18 cellular contexts compared by ENCODE assay signal in genomic region chr5:78696637-78697036, GRCh38. TPM values are rescaled to one million over a fixed set of nuclear protein-coding genes. Genes with fewer than 3 reads are reported as not detected.
DNase-seq lines count a peak whose midpoint lies in the region; ATAC-seq and TF ChIP-seq lines count a peak whose summit lies in the region.
"Had no signal": no experiment of that assay in that cellular context is flagged by ENCODE, and none has a peak within 500 bp of the region (broad histone marks: within the 10 kb centered on the region; RNA-seq: fewer than 3 reads in every experiment).

No MANE protein-coding gene starts in this region.

- intact Hi-C loops in Calu3 (cut with micrococcal nuclease; ENCODE audit: unreplicated experiment) = no loop called here
- intact Hi-C loops in IMR-90 (cut with micrococcal nuclease) = no loop called here

- H3K9me1 ChIP-seq in IMR-90 (ENCODE audit: insufficient read depth, low read length) = peaks cover 9% of the 10 kb centered on the region; the same call in 1 of the 2 replicates

- no peaks in the 10 kb centered on the region for H3K79me2 ChIP-seq in GM23248 (ENCODE audit: insufficient read depth)

- H4K5ac ChIP-seq in IMR-90 (ENCODE audit: low read depth, low read length) = no peak overlapping the region

- BruUV-seq in Calu3 (replicated peaks; lab: Mats Ljungman, UMichigan) (no TSS peak), IMR-90 (replicated peaks; lab: Mats Ljungman, UMichigan) (no TSS peak)

- H4K20me1 ChIP-seq in IMR-90 (ENCODE audit: insufficient read depth, low read length) (no peaks in the 10 kb centered on the region), GM23248 (ENCODE audit: insufficient read depth) (no peaks in the 10 kb centered on the region)

- DNase-seq in Calu3 (no peak), IMR-90 (no peak), amniotic epithelial cell (ENCODE audit: low read depth) (peak; percentile 18), fibroblast of the aortic adventitia (ENCODE audit: low read depth) (peak; percentile 42), GM23248 (no peak), GM13976 (ENCODE audit: low spot score) (no peak)
- no peak for DNase-seq in activated naive CD4-positive, alpha-beta T cell treated with anti-CD3 and anti-CD28 coated beads, Interleukin-2, amount 50 U/mL, for 16 hours
- DNase-seq in activated naive CD8-positive, alpha-beta T cell treated with anti-CD3 and anti-CD28 coated beads, Interleukin-2, amount 50 U/mL, for 24 hours = no peak
- DNase-seq: CD4-positive, alpha-beta memory T cell; HFFc6; MG63; NCI-H1048; NCI-H1436; NCI-H1930; NCI-H446; NCI-H526 treated with DMSO at 0.1 percent for 48 hours; NK-92 treated with Interleukin-12 subunit alpha and Interleukin-12 subunit beta, amount 100 ng/mL, for 24 hours; SHP77 treated with DMSO at 0.1 percent for 48 hours had no signal

- H3K9me2 ChIP-seq in GM23248 (ENCODE audit: insufficient read depth) = no peaks in the 10 kb centered on the region

- H3K4me3 ChIP-seq in IMR-90 (ENCODE audit: insufficient read depth, low read depth, low read length) (no peak overlapping the region), fibroblast of the aortic adventitia (ENCODE audit: low read depth, low read length) (no peak overlapping the region), GM23248 (no peak overlapping the region)
- H3K4me3 ChIP-seq: MG63 had no signal

- CTCF ChIA-PET in Calu3 (lab: Charles Lee) = interaction anchor here (1.0 to 1.2 kb wide), 2 partner anchors 17 to 22 kb away, joined by 3 read pairs; no protein-coding TSS in a partner anchor
- CTCF ChIA-PET in IMR-90 (lab: Yijun Ruan, JAX) = no interaction called here

- TF ChIP-seq CTCF in Calu3 (IDR thresholded peaks at IDR 0.05; ENCODE audit: unreplicated experiment) = no peak
- TF ChIP-seq CTCF in IMR-90 (conservative IDR thresholded peaks at IDR 0.05; ENCODE audit: low read depth, low read length) = no peak
- TF ChIP-seq CTCF in fibroblast of the aortic adventitia (IDR thresholded peaks at IDR 0.05; ENCODE audit: insufficient read depth, low read length) = no peak
- no peak for TF ChIP-seq CTCF in GM13976 (IDR thresholded peaks at IDR 0.05; ENCODE audit: borderline replicate concordance, control extremely low read depth, extremely low read depth, insufficient read depth, missing control alignments)

- peaks cover 22% of the 10 kb centered on the region for H3F3A ChIP-seq in GM23248 (ENCODE audit: insufficient read depth)

- dilution Hi-C loops in IMR-90 (cut with HindIII; ENCODE audit: low sequenced_read_pairs, unreplicated experiment) = no loop called here

- no peak overlapping the region for H2BK15ac ChIP-seq in IMR-90 (ENCODE audit: low read depth, low read length)

- H4K8ac ChIP-seq in IMR-90 (ENCODE audit: low read depth in 2 of 2, low read length in 2 of 2) = no peak overlapping the region

- H2BK120ac ChIP-seq in IMR-90 (ENCODE audit: low read depth, low read length) = no peak overlapping the region

- no peaks in the 10 kb centered on the region for H3K79me1 ChIP-seq in IMR-90 (ENCODE audit: low read depth in 1 of 2, low read length in 2 of 2)

- no peak overlapping the region for H3K56ac ChIP-seq in IMR-90 (ENCODE audit: extremely low read depth, insufficient read depth, low read length)

- no peak overlapping the region for H3K27ac ChIP-seq in IMR-90 (ENCODE audit: insufficient read depth, low read length)
- H3K27ac ChIP-seq in GM23248 = no peak overlapping the region

- no peak for ATAC-seq in IMR-90 (ENCODE audit: low read depth)
- no peak for ATAC-seq in activated naive CD8-positive, alpha-beta T cell treated with anti-CD3 and anti-CD28 coated beads, Interleukin-2, amount 50 U/mL, for 24 hours

- H3K23ac ChIP-seq in IMR-90 (ENCODE audit: low read depth, low read length) = no peak overlapping the region

- no peaks in the 10 kb centered on the region for H3K36me3 ChIP-seq in IMR-90 (ENCODE audit: control insufficient read depth, insufficient read depth, low read length)
- no peaks in the 10 kb centered on the region for H3K36me3 ChIP-seq in GM23248 (ENCODE audit: low read depth)
- H3K36me3 ChIP-seq: MG63 had no signal

- H4K91ac ChIP-seq in IMR-90 (ENCODE audit: insufficient read depth, low read depth, low read length) = no peak overlapping the region

- H2AK9ac ChIP-seq in IMR-90 (replicated peaks; ENCODE audit: low read depth, low read length, poor library complexity) = no peak overlapping the region

- H3K27ac Mint-ChIP-seq in Calu3 (ENCODE audit: unreplicated experiment) = peak overlapping the region; percentile 32
- H3K27ac Mint-ChIP-seq in activated naive CD8-positive, alpha-beta T cell treated with anti-CD3 and anti-CD28 coated beads, Interleukin-2, amount 50 U/mL, for 24 hours = no peak overlapping the region
- H3K27ac Mint-ChIP-seq: HFFc6 had no signal

- H3K27me3 ChIP-seq in IMR-90 (ENCODE audit: control insufficient read depth, insufficient read depth, low read length) (no peaks in the 10 kb centered on the region), GM23248 (replicated peaks; ENCODE audit: insufficient read depth) (no peaks in the 10 kb centered on the region)
- H3K27me3 ChIP-seq: MG63 had no signal

- H3K4me1 ChIP-seq in IMR-90 (ENCODE audit: control insufficient read depth, insufficient read depth, low read length) (peaks cover 10% of the 10 kb centered on the region), GM23248 (ENCODE audit: insufficient read depth) (peaks cover 19% of the 10 kb centered on the region)

- H3K9me3 ChIP-seq in IMR-90 (ENCODE audit: control insufficient read depth, insufficient read depth, low read length) (no peaks in the 10 kb centered on the region; the same call in 1 of the 2 replicates), GM23248 (ENCODE audit: low read depth) (no peaks in the 10 kb centered on the region)

- no peak for TF ChIP-seq POLR2A in IMR-90 (IDR thresholded peaks at IDR 0.05; ENCODE audit: low read depth, low read length)

- 0 out of 2 replicates have a peak overlapping the region, but pooled peaks have one; percentile 68 for H3K14ac ChIP-seq in IMR-90 (replicated peaks; ENCODE audit: low read depth, low read length)

- H2BK20ac ChIP-seq in IMR-90 (ENCODE audit: low read depth, low read length) = no peak overlapping the region

- in situ Hi-C loops in IMR-90 (cut with MboI; ENCODE audit: low sequenced_read_pairs) = no loop called here
- in situ Hi-C loops in GM23248 (cut with MboI) = no loop called here
- in situ Hi-C loops in GM13976 (cut with MboI; ENCODE audit: low sequenced_read_pairs, unreplicated experiment) = no loop called here

- no peak overlapping the region for H3K4me3 Mint-ChIP-seq in Calu3 (ENCODE audit: low read depth, unreplicated experiment)
- no peak overlapping the region for H3K4me3 Mint-ChIP-seq in activated naive CD8-positive, alpha-beta T cell treated with anti-CD3 and anti-CD28 coated beads, Interleukin-2, amount 50 U/mL, for 24 hours
- H3K4me3 Mint-ChIP-seq: CD4-positive, alpha-beta memory T cell; HFFc6 had no signal

- no peaks in the 10 kb centered on the region for H3K27me3 Mint-ChIP-seq in Calu3 (ENCODE audit: unreplicated experiment)
- peaks cover 5% of the 10 kb centered on the region for H3K27me3 Mint-ChIP-seq in activated naive CD8-positive, alpha-beta T cell treated with anti-CD3 and anti-CD28 coated beads, Interleukin-2, amount 50 U/mL, for 24 hours

- peaks cover 20% of the 10 kb centered on the region for H3K36me3 Mint-ChIP-seq in Calu3 (ENCODE audit: insufficient read depth, unreplicated experiment)
- no peaks in the 10 kb centered on the region for H3K36me3 Mint-ChIP-seq in activated naive CD8-positive, alpha-beta T cell treated with anti-CD3 and anti-CD28 coated beads, Interleukin-2, amount 50 U/mL, for 24 hours (ENCODE audit: low read depth)
- H3K36me3 Mint-ChIP-seq: CD4-positive, alpha-beta memory T cell had no signal

- POLR2A ChIA-PET in IMR-90 (lab: Charles Lee; ENCODE audit: unreplicated experiment) = no interaction called here

- H2AFZ ChIP-seq in IMR-90 (replicated peaks; ENCODE audit: low read length, poor library complexity) = no peak overlapping the region
- H2AFZ ChIP-seq in GM23248 = no peak overlapping the region

- no peak overlapping the region for H3K18ac ChIP-seq in IMR-90 (ENCODE audit: low read depth, low read length)

- H3K9ac ChIP-seq in IMR-90 (ENCODE audit: low read depth, low read length) (no peak overlapping the region), GM23248 (no peak overlapping the region)

- no peak overlapping the region for H2BK5ac ChIP-seq in IMR-90 (ENCODE audit: low read depth, low read length, poor library complexity, severe bottlenecking)

- peaks cover 48% of the 10 kb centered on the region for H3K4me1 Mint-ChIP-seq in Calu3 (ENCODE audit: low read depth, unreplicated experiment)
- no peaks in the 10 kb centered on the region for H3K4me1 Mint-ChIP-seq in activated naive CD8-positive, alpha-beta T cell treated with anti-CD3 and anti-CD28 coated beads, Interleukin-2, amount 50 U/mL, for 24 hours
- H3K4me1 Mint-ChIP-seq: CD4-positive, alpha-beta memory T cell had no signal

- H3K9me3 Mint-ChIP-seq in Calu3 (ENCODE audit: low read depth, unreplicated experiment) = peaks cover 4% of the 10 kb centered on the region
- peaks cover 6% of the 10 kb centered on the region for H3K9me3 Mint-ChIP-seq in activated naive CD8-positive, alpha-beta T cell treated with anti-CD3 and anti-CD28 coated beads, Interleukin-2, amount 50 U/mL, for 24 hours

- no peak overlapping the region; the same call in 1 of the 2 replicates for H2AK5ac ChIP-seq in IMR-90 (ENCODE audit: low read depth, low read length)

- H3K4ac ChIP-seq in IMR-90 (ENCODE audit: low read depth, low read length) = no peak overlapping the region

- TF ChIP-seq RAD21 in IMR-90 (IDR thresholded peaks at IDR 0.05; ENCODE audit: low read length) = no peak

- no peak overlapping the region for H3K4me2 ChIP-seq in IMR-90 (ENCODE audit: low read depth, low read length)
- H3K4me2 ChIP-seq in GM23248 (ENCODE audit: unreplicated experiment) = no peak overlapping the region

TF ChIP-seq in IMR-90, 13 proteins besides CTCF, POLR2A, EP300 and RAD21 (continues in another document):
- TF ChIP-seq MAZ (IDR thresholded peaks at IDR 0.05; ENCODE audit: borderline replicate concordance, low read depth, low read length) (no peak), NFE2L2 (IDR thresholded peaks at IDR 0.05; ENCODE audit: low read depth, low read length) (no peak), MXI1 (IDR thresholded peaks at IDR 0.05; ENCODE audit: borderline replicate concordance, low read depth, low read length) (no peak), FOS (IDR thresholded peaks at IDR 0.05; ENCODE audit: low read depth, low read length) (no peak)

RNA-seq across cellular contexts. Expression of gene LHFPL2, which starts 48.1 kb away (rescaled TPM):
- total RNA-seq in Calu3 (2022) = 30.9 and 43.6 TPM in 2 replicates
- 11.1 and 11.3 TPM in 2 replicates for total RNA-seq in IMR-90 (2012; rRNA removed)
- polyA plus RNA-seq in IMR-90 (2012; rRNA removed) = 5.0 and 6.5 TPM in 2 replicates
- polyA plus RNA-seq in IMR-90 (2012; cell fraction: cytosol; rRNA removed) = 3.8 and 6.1 TPM in 2 replicates
- 4.8 and 12.1 TPM in 2 replicates for polyA plus RNA-seq in IMR-90 (2012; cell fraction: nucleus; rRNA removed; ENCODE audit: low replicate concordance)
- total RNA-seq in fibroblast of the aortic adventitia (ENCODE audit: low replicate concordance) = 42.8 and 81.2 TPM in 2 replicates
- 13.7 and 14.4 TPM in 2 replicates for total RNA-seq in GM23248 (2014; rRNA removed; shearing (Covaris generic))
- polyA plus RNA-seq in GM23248 (2016; fragmentation: Nextera tagmentation; extraction: Ambion mirVana) = 8.0 and 8.4 TPM in 2 replicates

Comparison
In these comparisons a context has a peak if more than half of its experiments do, and no peak if none do; other contexts are left out.
1. DNase-seq: peak in amniotic epithelial cell (single experiment) and fibroblast of the aortic adventitia (single experiment); none in Calu3 (single experiment), IMR-90 (single experiment), activated naive CD4-positive, alpha-beta T cell treated with anti-CD3 and anti-CD28 coated beads, Interleukin-2, amount 50 U/mL, for 16 hours (single experiment), activated naive CD8-positive, alpha-beta T cell treated with anti-CD3 and anti-CD28 coated beads, Interleukin-2, amount 50 U/mL, for 24 hours (single experiment), GM23248 (single experiment) and GM13976 (single experiment).